Comparison of ENCODE assay signal across 17 cellular contexts in the genomic region with DNA sequence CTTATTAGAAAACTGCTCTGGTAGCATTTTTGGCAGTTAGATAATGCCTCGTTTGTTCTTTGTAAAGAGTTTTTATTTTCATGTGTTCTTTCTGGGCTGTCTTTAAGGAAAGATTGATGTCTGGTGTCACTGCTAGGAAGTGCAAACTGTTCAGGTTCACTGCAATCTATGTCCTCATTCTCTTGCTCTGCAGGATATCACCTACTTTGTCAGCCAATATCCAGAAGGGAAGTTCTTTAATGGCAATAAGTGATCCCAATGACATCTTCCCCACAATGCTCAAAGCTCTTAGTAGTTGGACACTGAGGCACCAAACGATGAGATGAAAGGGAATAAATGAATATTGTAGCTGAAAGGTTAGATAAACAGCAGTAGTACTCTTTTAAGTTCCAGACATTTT.
DNase-seq lines count a peak whose midpoint lies in the region; ATAC-seq, FAIRE-seq and TF ChIP-seq lines count a peak whose summit lies in the region.
"Had no signal": no experiment of that assay in that cellular context is flagged by ENCODE, and none has a peak within 500 bp of the region (broad histone marks: within the 10 kb centered on the region; RNA-seq: fewer than 3 reads in every experiment).

No MANE protein-coding gene starts in this region.

- H3K27me3 ChIP-seq in gastroesophageal sphincter, result no peaks in the 10 kb centered on the region
- H3K27me3 ChIP-seq: BLaER1 had no signal

- no peaks in the 10 kb centered on the region for H3K9me3 ChIP-seq in gastroesophageal sphincter
- H3K9me3 ChIP-seq: BLaER1, Caco-2 had no signal

- peak; percentile 64 for FAIRE-seq in H54 (lab: Jason Lieb, UNC)
- FAIRE-seq: G401.6, GM12878 had no signal

- ATAC-seq in GM19395 (IDR thresholded peaks at IDR 0.05; ENCODE audit: unreplicated experiment) (no peak), gastroesophageal sphincter (no peak), GM18870 (IDR thresholded peaks at IDR 0.05; ENCODE audit: unreplicated experiment) (no peak)
- ATAC-seq: CD8-positive, alpha-beta T cell; GM12878 had no signal

- H3K4me3 ChIP-seq in gastroesophageal sphincter, result no peak overlapping the region
- H3K4me3 ChIP-seq: BLaER1, GM12878 had no signal

- no peaks in the 10 kb centered on the region for H3K36me3 ChIP-seq in gastroesophageal sphincter
- H3K36me3 ChIP-seq: BLaER1 had no signal

- 45 to 46% methylated on average over 2 of the region's 2 CpGs for WGBS in gastroesophageal sphincter (ENCODE audit: low coverage in 1 of 2), 2 donors

- in situ Hi-C loops in SK-MEL-5 (cut with HindIII; ENCODE audit: low pct_unique_long_range_greater_than_20kb, low sequenced_read_pairs), result no loop called here

- no peaks in the 10 kb centered on the region for H3K4me1 ChIP-seq in gastroesophageal sphincter
- H3K4me1 ChIP-seq: BLaER1, Caco-2 had no signal

- DNase-seq in H54 (ENCODE audit: insufficient read length, low spot score), result no peak
- peak; percentile 23 for DNase-seq in SK-MEL-5 (ENCODE audit: low read depth, low spot score)
- peak; percentile 13 for DNase-seq in midbrain (lab: John Stamatoyannopoulos, UW)
- DNase-seq: Caco-2; CD4-positive, CD25-positive, alpha-beta regulatory T cell; CD8-positive, alpha-beta T cell; DMS153; DND-41; GOT3; H7 had no signal

- TF ChIP-seq POLR2A in H54 (IDR thresholded peaks at IDR 0.05; ENCODE audit: low read depth, low read length) (no peak), gastroesophageal sphincter (IDR thresholded peaks at IDR 0.05) (no peak)

- no peak for TF ChIP-seq CTCF in gastroesophageal sphincter (IDR thresholded peaks at IDR 0.05)

- no peak for TF ChIP-seq EP300 in gastroesophageal sphincter (IDR thresholded peaks at IDR 0.05)

- H3K27ac ChIP-seq in gastroesophageal sphincter, result no peak overlapping the region
- H3K27ac ChIP-seq: BLaER1, C4-2B had no signal
